ENCODE assay signal across 18 cellular contexts in the genomic region with DNA sequence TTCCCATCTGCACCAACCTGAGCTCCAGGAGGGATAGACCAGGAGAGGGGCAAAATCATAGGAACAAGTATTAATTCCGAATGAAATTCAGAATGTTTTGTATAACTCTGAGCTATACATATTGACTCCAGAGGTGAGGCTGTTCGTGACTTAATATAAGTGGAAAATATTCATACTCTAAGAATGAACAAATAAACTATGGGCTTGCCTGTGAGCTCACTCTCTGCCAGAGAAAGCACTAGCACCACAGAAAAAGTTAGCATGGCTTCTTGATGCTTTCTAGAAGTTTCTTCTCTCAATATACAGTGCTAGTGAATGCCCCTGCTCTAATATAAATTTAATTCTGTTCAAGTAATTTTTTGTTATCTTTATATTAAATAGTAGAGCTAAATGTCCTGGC.
"Had no signal": no experiment of that assay in that cellular context is flagged by ENCODE, and none has a peak within 500 bp of the region (broad histone marks: within the 10 kb centered on the region; RNA-seq: fewer than 3 reads in every experiment).

No MANE protein-coding gene starts in this region.

- ATAC-seq: gastroesophageal sphincter; heart left ventricle; left cardiac atrium; left lung; left ventricle myocardium superior; lower lobe of right lung; naive thymus-derived CD4-positive, alpha-beta T cell had no signal

- H3K4me2 ChIP-seq: hepatocyte had no signal

- H3K27ac Mint-ChIP-seq: immature natural killer cell; mesothelial cell of epicardium; naive thymus-derived CD4-positive, alpha-beta T cell had no signal

- H3K4me1 Mint-ChIP-seq: naive thymus-derived CD4-positive, alpha-beta T cell had no signal

- H3K4me1 ChIP-seq: esophagus muscularis mucosa, foreskin keratinocyte, gastroesophageal sphincter, heart left ventricle, left lung, lower lobe of right lung had no signal

- H3K27ac ChIP-seq: coronary artery, dorsolateral prefrontal cortex, esophagus muscularis mucosa, foreskin keratinocyte, gastroesophageal sphincter, heart left ventricle, hepatocyte, left lung, lower lobe of right lung had no signal

- H3K36me3 Mint-ChIP-seq: immature natural killer cell; naive thymus-derived CD4-positive, alpha-beta T cell had no signal

- H2AFZ ChIP-seq: hepatocyte had no signal

- H3K36me3 ChIP-seq: esophagus muscularis mucosa, gastroesophageal sphincter, heart left ventricle, left lung, lower lobe of right lung had no signal

- H3K27me3 Mint-ChIP-seq: naive thymus-derived CD4-positive, alpha-beta T cell had no signal

- H3K4me3 Mint-ChIP-seq: immature natural killer cell; mesothelial cell of epicardium; naive thymus-derived CD4-positive, alpha-beta T cell had no signal

- H3K4me3 ChIP-seq: coronary artery, dorsolateral prefrontal cortex, esophagus muscularis mucosa, gastroesophageal sphincter, heart left ventricle, hepatocyte, left lung, lower lobe of right lung had no signal

- H3K9me3 ChIP-seq: esophagus muscularis mucosa, gastroesophageal sphincter, heart left ventricle, left lung, lower lobe of right lung had no signal

- H3K27me3 ChIP-seq: dorsolateral prefrontal cortex, esophagus muscularis mucosa, foreskin keratinocyte, gastroesophageal sphincter, heart left ventricle, hepatocyte, left lung had no signal

- DNase-seq: dermis blood vessel endothelial cell; dorsolateral prefrontal cortex; effector CD4-positive, alpha-beta T cell; effector memory CD4-positive, alpha-beta T cell; heart left ventricle; hypothalamus; immature natural killer cell; left cardiac atrium; left lung; left ventricle myocardium superior; lower lobe of right lung; naive thymus-derived CD4-positive, alpha-beta T cell had no signal
